In the genomic region with DNA sequence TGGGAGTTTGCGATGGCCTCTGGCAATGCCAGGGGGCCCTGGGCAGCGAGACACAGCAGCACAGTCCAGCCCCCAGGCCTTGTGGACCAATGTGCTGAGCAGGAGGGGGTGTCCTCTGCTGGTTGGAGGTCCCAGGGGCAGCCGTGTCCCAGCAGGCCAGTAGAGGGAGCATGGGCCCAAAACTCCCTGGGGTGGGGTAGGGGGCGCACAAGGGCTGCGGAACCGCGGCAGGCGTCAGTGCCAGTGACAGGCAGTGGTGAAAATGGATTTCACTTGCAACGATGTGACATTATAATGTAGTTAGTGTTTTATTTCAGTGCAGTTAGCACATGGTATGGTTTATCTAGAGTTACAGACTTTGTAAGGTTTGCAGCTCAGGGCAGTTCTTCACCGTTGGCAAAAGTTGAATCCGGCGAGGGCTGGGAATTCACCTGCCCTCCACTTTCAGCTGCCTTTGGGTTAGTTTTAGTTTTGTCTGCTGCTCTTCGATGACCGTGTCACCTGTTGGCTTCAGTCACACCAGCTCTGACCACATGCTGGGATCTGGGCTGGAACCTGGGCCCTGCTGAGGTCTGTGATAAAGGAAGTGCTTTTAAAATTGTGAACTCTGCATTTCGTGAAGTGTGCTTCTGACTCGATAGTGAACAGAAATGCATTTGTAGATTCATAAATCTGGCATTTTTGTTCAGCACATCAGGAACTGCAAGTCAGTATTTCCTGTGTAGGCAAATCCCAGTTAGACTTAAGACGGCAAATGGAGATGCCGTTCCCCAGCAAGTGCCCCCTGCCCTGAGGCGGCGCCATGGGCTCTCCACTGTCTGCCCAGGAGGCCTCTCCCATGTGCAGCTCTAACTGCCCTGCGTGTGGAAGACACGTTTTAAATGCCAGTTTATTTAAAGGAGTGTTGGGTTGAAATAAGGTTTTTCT, we compare ENCODE assay signal across 1 cellular context.
TF ChIP-seq lines count a peak whose summit lies in the region.

No MANE protein-coding gene starts in this region.

TF ChIP-seq in HepG2, 621 proteins besides CTCF, POLR2A, EP300 and RAD21 (continued from another document and continues in another):
- TF ChIP-seq CREB1 (IDR thresholded peaks at IDR 0.05) (no peak), CREB1 (CRISPR knock-in tag; IDR thresholded peaks at IDR 0.05) (no peak), ZNF441 (CRISPR knock-in tag; IDR thresholded peaks at IDR 0.05; ENCODE audit: borderline replicate concordance) (no peak), HNRNPUL1 (IDR thresholded peaks at IDR 0.05; ENCODE audit: low read depth, low read length) (no peak), ZNF33B (CRISPR knock-in tag; IDR thresholded peaks at IDR 0.05) (0 out of 2 replicates have a peak, but pooled peaks have one; percentile 27), KDM3A (CRISPR knock-in tag; IDR thresholded peaks at IDR 0.05; ENCODE audit: low read depth) (peak; percentile 90), CBX1 (IDR thresholded peaks at IDR 0.05; ENCODE audit: low read depth) (peak; percentile 57), RFX3 (CRISPR knock-in tag; IDR thresholded peaks at IDR 0.05) (no peak), ZNF713 (CRISPR knock-in tag; IDR thresholded peaks at IDR 0.05) (no peak), ZNF766 (CRISPR knock-in tag; IDR thresholded peaks at IDR 0.05; ENCODE audit: borderline replicate concordance) (peak; percentile 19; the same call in 1 of the 2 replicates), ZNF3 (CRISPR knock-in tag; IDR thresholded peaks at IDR 0.05) (no peak), ETV6 (CRISPR knock-in tag; conservative IDR thresholded peaks at IDR 0.05) (peak; percentile 89), ESRRA (CRISPR knock-in tag; IDR thresholded peaks at IDR 0.05; ENCODE audit: low read depth) (no peak), ZNF232 (CRISPR knock-in tag; IDR thresholded peaks at IDR 0.05; ENCODE audit: borderline replicate concordance) (0 out of 2 replicates have a peak, but pooled peaks have one; percentile 70), FOXC1 (CRISPR knock-in tag; IDR thresholded peaks at IDR 0.05; ENCODE audit: borderline replicate concordance) (peak; percentile 48; the same call in 1 of the 2 replicates), ZNF234 (CRISPR knock-in tag; conservative IDR thresholded peaks at IDR 0.05) (no peak), ZNF841 (CRISPR knock-in tag; IDR thresholded peaks at IDR 0.05; ENCODE audit: borderline replicate concordance) (no peak), ZNF256 (CRISPR knock-in tag; conservative IDR thresholded peaks at IDR 0.05) (0 out of 2 replicates have a peak, but pooled peaks have one; percentile 30), MTF2 (CRISPR knock-in tag; IDR thresholded peaks at IDR 0.05; ENCODE audit: borderline replicate concordance) (no peak), RXRA (CRISPR knock-in tag; IDR thresholded peaks at IDR 0.05) (peak; percentile 35; the same call in 1 of the 2 replicates), POGZ (CRISPR knock-in tag; IDR thresholded peaks at IDR 0.05) (peak; percentile 85), ZNF749 (CRISPR knock-in tag; IDR thresholded peaks at IDR 0.05; ENCODE audit: borderline replicate concordance) (0 out of 2 replicates have a peak, but pooled peaks have one; percentile 27), RBM39 (IDR thresholded peaks at IDR 0.05; ENCODE audit: low read depth, low read length, poor library complexity, severe bottlenecking) (peak; percentile 81), ZNF282 (IDR thresholded peaks at IDR 0.05; ENCODE audit: partially characterized antibody) (no peak), ONECUT2 (CRISPR knock-in tag; IDR thresholded peaks at IDR 0.05) (no peak), RORA (CRISPR knock-in tag; IDR thresholded peaks at IDR 0.05) (no peak), CHCHD3 (CRISPR knock-in tag; IDR thresholded peaks at IDR 0.05) (no peak), TRIM24 (CRISPR knock-in tag; IDR thresholded peaks at IDR 0.05) (no peak), ZNF678 (CRISPR knock-in tag; IDR thresholded peaks at IDR 0.05) (no peak), MEIS1 (CRISPR knock-in tag; IDR thresholded peaks at IDR 0.05; ENCODE audit: borderline replicate concordance) (peak; percentile 74), PHF5A (CRISPR knock-in tag; IDR thresholded peaks at IDR 0.05; ENCODE audit: low read depth, unreplicated experiment) (peak; percentile 76), FIP1L1 (IDR thresholded peaks at IDR 0.05; ENCODE audit: borderline replicate concordance, insufficient read depth, low read depth, low read length) (0 out of 2 replicates have a peak, but pooled peaks have one; percentile 72), ARID2 (CRISPR knock-in tag; IDR thresholded peaks at IDR 0.05; ENCODE audit: borderline replicate concordance) (no peak), JUND (CRISPR knock-in tag; IDR thresholded peaks at IDR 0.05) (no peak), MEF2D (CRISPR knock-in tag; IDR thresholded peaks at IDR 0.05) (peak; percentile 73)
- TF ChIP-seq, protein P1, sequence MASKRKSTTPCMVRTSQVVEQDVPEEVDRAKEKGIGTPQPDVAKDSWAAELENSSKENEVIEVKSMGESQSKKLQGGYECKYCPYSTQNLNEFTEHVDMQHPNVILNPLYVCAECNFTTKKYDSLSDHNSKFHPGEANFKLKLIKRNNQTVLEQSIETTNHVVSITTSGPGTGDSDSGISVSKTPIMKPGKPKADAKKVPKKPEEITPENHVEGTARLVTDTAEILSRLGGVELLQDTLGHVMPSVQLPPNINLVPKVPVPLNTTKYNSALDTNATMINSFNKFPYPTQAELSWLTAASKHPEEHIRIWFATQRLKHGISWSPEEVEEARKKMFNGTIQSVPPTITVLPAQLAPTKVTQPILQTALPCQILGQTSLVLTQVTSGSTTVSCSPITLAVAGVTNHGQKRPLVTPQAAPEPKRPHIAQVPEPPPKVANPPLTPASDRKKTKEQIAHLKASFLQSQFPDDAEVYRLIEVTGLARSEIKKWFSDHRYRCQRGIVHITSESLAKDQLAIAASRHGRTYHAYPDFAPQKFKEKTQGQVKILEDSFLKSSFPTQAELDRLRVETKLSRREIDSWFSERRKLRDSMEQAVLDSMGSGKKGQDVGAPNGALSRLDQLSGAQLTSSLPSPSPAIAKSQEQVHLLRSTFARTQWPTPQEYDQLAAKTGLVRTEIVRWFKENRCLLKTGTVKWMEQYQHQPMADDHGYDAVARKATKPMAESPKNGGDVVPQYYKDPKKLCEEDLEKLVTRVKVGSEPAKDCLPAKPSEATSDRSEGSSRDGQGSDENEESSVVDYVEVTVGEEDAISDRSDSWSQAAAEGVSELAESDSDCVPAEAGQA (IDR thresholded peaks at IDR 0.05; ENCODE audit: low read depth), result peak; percentile 64; the same call in 1 of the 2 replicates
- TF ChIP-seq, protein P1 (CRISPR knock-in tag; IDR thresholded peaks at IDR 0.05; ENCODE audit: borderline replicate concordance), result no peak
- TF ChIP-seq, protein P2, sequence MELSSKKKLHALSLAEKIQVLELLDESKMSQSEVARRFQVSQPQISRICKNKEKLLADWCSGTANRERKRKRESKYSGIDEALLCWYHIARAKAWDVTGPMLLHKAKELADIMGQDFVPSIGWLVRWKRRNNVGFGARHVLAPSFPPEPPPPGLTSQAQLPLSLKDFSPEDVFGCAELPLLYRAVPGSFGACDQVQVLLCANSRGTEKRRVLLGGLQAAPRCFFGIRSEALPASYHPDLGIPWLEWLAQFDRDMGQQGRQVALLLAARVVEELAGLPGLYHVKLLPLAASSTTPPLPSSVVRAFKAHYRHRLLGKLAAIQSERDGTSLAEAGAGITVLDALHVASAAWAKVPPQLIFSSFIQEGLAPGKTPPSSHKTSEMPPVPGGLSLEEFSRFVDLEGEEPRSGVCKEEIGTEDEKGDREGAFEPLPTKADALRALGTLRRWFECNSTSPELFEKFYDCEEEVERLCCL (CRISPR knock-in tag; IDR thresholded peaks at IDR 0.05; ENCODE audit: borderline replicate concordance), result no peak
- TF ChIP-seq, protein P3, sequence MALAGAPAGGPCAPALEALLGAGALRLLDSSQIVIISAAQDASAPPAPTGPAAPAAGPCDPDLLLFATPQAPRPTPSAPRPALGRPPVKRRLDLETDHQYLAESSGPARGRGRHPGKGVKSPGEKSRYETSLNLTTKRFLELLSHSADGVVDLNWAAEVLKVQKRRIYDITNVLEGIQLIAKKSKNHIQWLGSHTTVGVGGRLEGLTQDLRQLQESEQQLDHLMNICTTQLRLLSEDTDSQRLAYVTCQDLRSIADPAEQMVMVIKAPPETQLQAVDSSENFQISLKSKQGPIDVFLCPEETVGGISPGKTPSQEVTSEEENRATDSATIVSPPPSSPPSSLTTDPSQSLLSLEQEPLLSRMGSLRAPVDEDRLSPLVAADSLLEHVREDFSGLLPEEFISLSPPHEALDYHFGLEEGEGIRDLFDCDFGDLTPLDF (CRISPR knock-in tag; IDR thresholded peaks at IDR 0.05), result no peak
- TF ChIP-seq, protein P4, sequence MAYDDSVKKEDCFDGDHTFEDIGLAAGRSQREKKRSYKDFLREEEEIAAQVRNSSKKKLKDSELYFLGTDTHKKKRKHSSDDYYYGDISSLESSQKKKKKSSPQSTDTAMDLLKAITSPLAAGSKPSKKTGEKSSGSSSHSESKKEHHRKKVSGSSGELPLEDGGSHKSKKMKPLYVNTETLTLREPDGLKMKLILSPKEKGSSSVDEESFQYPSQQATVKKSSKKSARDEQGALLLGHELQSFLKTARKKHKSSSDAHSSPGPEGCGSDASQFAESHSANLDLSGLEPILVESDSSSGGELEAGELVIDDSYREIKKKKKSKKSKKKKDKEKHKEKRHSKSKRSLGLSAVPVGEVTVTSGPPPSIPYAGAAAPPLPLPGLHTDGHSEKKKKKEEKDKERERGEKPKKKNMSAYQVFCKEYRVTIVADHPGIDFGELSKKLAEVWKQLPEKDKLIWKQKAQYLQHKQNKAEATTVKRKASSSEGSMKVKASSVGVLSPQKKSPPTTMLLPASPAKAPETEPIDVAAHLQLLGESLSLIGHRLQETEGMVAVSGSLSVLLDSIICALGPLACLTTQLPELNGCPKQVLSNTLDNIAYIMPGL (CRISPR knock-in tag; IDR thresholded peaks at IDR 0.05; ENCODE audit: borderline replicate concordance in 1 of 2, low read depth in 1 of 2), result peak; percentile 97 to 99
- TF ChIP-seq, protein P5, sequence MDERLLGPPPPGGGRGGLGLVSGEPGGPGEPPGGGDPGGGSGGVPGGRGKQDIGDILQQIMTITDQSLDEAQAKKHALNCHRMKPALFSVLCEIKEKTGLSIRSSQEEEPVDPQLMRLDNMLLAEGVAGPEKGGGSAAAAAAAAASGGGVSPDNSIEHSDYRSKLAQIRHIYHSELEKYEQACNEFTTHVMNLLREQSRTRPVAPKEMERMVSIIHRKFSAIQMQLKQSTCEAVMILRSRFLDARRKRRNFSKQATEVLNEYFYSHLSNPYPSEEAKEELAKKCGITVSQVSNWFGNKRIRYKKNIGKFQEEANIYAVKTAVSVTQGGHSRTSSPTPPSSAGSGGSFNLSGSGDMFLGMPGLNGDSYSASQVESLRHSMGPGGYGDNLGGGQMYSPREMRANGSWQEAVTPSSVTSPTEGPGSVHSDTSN (CRISPR knock-in tag; IDR thresholded peaks at IDR 0.05), result no peak
- TF ChIP-seq, protein P6, sequence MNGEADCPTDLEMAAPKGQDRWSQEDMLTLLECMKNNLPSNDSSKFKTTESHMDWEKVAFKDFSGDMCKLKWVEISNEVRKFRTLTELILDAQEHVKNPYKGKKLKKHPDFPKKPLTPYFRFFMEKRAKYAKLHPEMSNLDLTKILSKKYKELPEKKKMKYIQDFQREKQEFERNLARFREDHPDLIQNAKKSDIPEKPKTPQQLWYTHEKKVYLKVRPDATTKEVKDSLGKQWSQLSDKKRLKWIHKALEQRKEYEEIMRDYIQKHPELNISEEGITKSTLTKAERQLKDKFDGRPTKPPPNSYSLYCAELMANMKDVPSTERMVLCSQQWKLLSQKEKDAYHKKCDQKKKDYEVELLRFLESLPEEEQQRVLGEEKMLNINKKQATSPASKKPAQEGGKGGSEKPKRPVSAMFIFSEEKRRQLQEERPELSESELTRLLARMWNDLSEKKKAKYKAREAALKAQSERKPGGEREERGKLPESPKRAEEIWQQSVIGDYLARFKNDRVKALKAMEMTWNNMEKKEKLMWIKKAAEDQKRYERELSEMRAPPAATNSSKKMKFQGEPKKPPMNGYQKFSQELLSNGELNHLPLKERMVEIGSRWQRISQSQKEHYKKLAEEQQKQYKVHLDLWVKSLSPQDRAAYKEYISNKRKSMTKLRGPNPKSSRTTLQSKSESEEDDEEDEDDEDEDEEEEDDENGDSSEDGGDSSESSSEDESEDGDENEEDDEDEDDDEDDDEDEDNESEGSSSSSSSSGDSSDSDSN (CRISPR knock-in tag; IDR thresholded peaks at IDR 0.05), result no peak; the same call in 1 of the 2 replicates
- TF ChIP-seq, protein P7, sequence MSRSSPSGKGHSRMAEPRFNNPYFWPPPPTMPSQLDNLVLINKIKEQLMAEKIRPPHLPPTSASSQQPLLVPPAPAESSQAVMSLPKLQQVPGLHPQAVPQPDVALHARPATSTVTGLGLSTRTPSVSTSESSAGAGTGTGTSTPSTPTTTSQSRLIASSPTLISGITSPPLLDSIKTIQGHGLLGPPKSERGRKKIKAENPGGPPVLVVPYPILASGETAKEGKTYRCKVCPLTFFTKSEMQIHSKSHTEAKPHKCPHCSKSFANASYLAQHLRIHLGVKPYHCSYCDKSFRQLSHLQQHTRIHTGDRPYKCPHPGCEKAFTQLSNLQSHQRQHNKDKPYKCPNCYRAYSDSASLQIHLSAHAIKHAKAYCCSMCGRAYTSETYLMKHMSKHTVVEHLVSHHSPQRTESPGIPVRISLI (CRISPR knock-in tag; IDR thresholded peaks at IDR 0.05; ENCODE audit: borderline replicate concordance), result peak; percentile 32; the same call in 1 of the 2 replicates
